Comparison of ENCODE assay signal across 1 cellular context in genomic region chr4:141636077-141636770, GRCh38.
TF ChIP-seq lines count a peak whose summit lies in the region.

IL15 (plus strand) TSS chr4:141636583; CDS start chr4:141719465, 82,882 bp downstream.

TF ChIP-seq in GM12878, 131 proteins besides CTCF, POLR2A, EP300 and RAD21 (continued from another document and continues in another):
- TF ChIP-seq ZNF207 (IDR thresholded peaks at IDR 0.05; ENCODE audit: borderline replicate concordance), result no peak
- no peak for TF ChIP-seq E2F4 (IDR thresholded peaks at IDR 0.05; ENCODE audit: low read depth, low read length)
- TF ChIP-seq SIN3A (IDR thresholded peaks at IDR 0.05; ENCODE audit: low read depth, low read length), result peak; percentile 76
- no peak for TF ChIP-seq ZBED1 (IDR thresholded peaks at IDR 0.05; ENCODE audit: borderline replicate concordance)
- TF ChIP-seq GATAD2B (conservative IDR thresholded peaks at IDR 0.05; ENCODE audit: low read depth), result no peak
- TF ChIP-seq EED (IDR thresholded peaks at IDR 0.05; ENCODE audit: low read depth), result peak; percentile 84
- no peak for TF ChIP-seq CHD1 (IDR thresholded peaks at IDR 0.05; ENCODE audit: low read depth, low read length)
- TF ChIP-seq ZNF592 (IDR thresholded peaks at IDR 0.05), result 0 out of 2 replicates have a peak, but pooled peaks have one; percentile 22
- no peak for TF ChIP-seq SREBF2 (IDR thresholded peaks at IDR 0.05; ENCODE audit: low read length)
- TF ChIP-seq SMAD5 (IDR thresholded peaks at IDR 0.05; ENCODE audit: low read depth), result no peak
- no peak for TF ChIP-seq MLLT1 (IDR thresholded peaks at IDR 0.05)
- no peak for TF ChIP-seq ESRRA (IDR thresholded peaks at IDR 0.05; ENCODE audit: low read length)
- TF ChIP-seq SMARCA5 (IDR thresholded peaks at IDR 0.05), result no peak
- TF ChIP-seq LARP7 (IDR thresholded peaks at IDR 0.05), result peak; percentile 66
- TF ChIP-seq RUNX3 (IDR thresholded peaks at IDR 0.05; ENCODE audit: low read length), result peak; percentile 31
- TF ChIP-seq SP1 (IDR thresholded peaks at IDR 0.05; ENCODE audit: low read depth, low read length), result no peak
- TF ChIP-seq RAD51 (IDR thresholded peaks at IDR 0.05), result no peak
- TF ChIP-seq HDAC6 (IDR thresholded peaks at IDR 0.05; ENCODE audit: unreplicated experiment), result no peak
- TF ChIP-seq MAX (IDR thresholded peaks at IDR 0.05; ENCODE audit: low read depth, low read length), result no peak; the same call in 1 of the 2 replicates
- no peak for TF ChIP-seq FOXK2 (IDR thresholded peaks at IDR 0.05)
- peak; percentile 44; the same call in 1 of the 2 replicates for TF ChIP-seq DPF2 (IDR thresholded peaks at IDR 0.05)
- no peak for TF ChIP-seq TAF1 (IDR thresholded peaks at IDR 0.05; ENCODE audit: borderline replicate concordance, low read depth, low read length)
- TF ChIP-seq PAX8 (IDR thresholded peaks at IDR 0.05), result no peak
- 0 out of 2 replicates have a peak, but pooled peaks have one; percentile 17 for TF ChIP-seq CBX5 (IDR thresholded peaks at IDR 0.05; ENCODE audit: low read depth)
- TF ChIP-seq IKZF1 (conservative IDR thresholded peaks at IDR 0.05), result peak; percentile 86
- TF ChIP-seq HDGF (IDR thresholded peaks at IDR 0.05), result no peak
- TF ChIP-seq EGR1 (IDR thresholded peaks at IDR 0.05; ENCODE audit: borderline replicate concordance in 1 of 2, low read depth in 2 of 2, low read length in 2 of 2), result no peak
- TF ChIP-seq RELB (IDR thresholded peaks at IDR 0.05; ENCODE audit: low read depth), result 0 out of 2 replicates have a peak, but pooled peaks have one; percentile 38
- no peak for TF ChIP-seq NFYA (IDR thresholded peaks at IDR 0.05; ENCODE audit: borderline replicate concordance, low read depth, low read length)
- TF ChIP-seq PRDM15 (CRISPR knock-in tag; IDR thresholded peaks at IDR 0.05), result no peak
- TF ChIP-seq BHLHE40 (IDR thresholded peaks at IDR 0.05; ENCODE audit: borderline replicate concordance in 1 of 2, low read depth in 2 of 2, low read length in 1 of 2), result peak in 1 of 2 experiments; percentile 24; a peak in 1 of 4 replicates
- TF ChIP-seq HDAC2 (IDR thresholded peaks at IDR 0.05), result no peak
- peak; percentile 34; the same call in 1 of the 2 replicates for TF ChIP-seq CREM (IDR thresholded peaks at IDR 0.05; ENCODE audit: low read depth)
- no peak for TF ChIP-seq NRF1 (conservative IDR thresholded peaks at IDR 0.05; ENCODE audit: low read depth, low read length)
- TF ChIP-seq PAX5 (IDR thresholded peaks at IDR 0.05; ENCODE audit: borderline replicate concordance, low read depth, low read length), result 0 out of 2 replicates have a peak, but pooled peaks have one; percentile 0
- peak; percentile 3; the same call in 1 of the 2 replicates for TF ChIP-seq SMC3 (IDR thresholded peaks at IDR 0.05; ENCODE audit: borderline replicate concordance, low read length)
- no peak; the same call in 1 of the 2 replicates for TF ChIP-seq MTA3 (IDR thresholded peaks at IDR 0.05; ENCODE audit: borderline replicate concordance, low read length)
- TF ChIP-seq EZH2 (IDR thresholded peaks at IDR 0.05; ENCODE audit: borderline replicate concordance, control insufficient read depth, low read depth, low read length), result no peak
- no peak for TF ChIP-seq CEBPZ (IDR thresholded peaks at IDR 0.05; ENCODE audit: low read depth, low read length)
- TF ChIP-seq BMI1 (IDR thresholded peaks at IDR 0.05; ENCODE audit: borderline replicate concordance), result no peak
- TF ChIP-seq SUPT20H (IDR thresholded peaks at IDR 0.05; ENCODE audit: borderline replicate concordance, control insufficient read depth, low read depth, low read length), result no peak
- TF ChIP-seq ZNF384 (IDR thresholded peaks at IDR 0.05; ENCODE audit: borderline replicate concordance, low read depth, low read length), result no peak
- no peak for TF ChIP-seq NR2C1 (IDR thresholded peaks at IDR 0.05)
- TF ChIP-seq PML (IDR thresholded peaks at IDR 0.05; ENCODE audit: low read length), result no peak
- TF ChIP-seq ATF3 (IDR thresholded peaks at IDR 0.05; ENCODE audit: borderline replicate concordance, extremely low read depth, low read depth, low read length), result no peak
- TF ChIP-seq SKIL (IDR thresholded peaks at IDR 0.05; ENCODE audit: low read depth, poor library complexity, severe bottlenecking), result no peak
- TF ChIP-seq BRCA1 (IDR thresholded peaks at IDR 0.05; ENCODE audit: low read depth, low read length), result no peak
